ENCODE assay signal across 9 cellular contexts in the genomic region with DNA sequence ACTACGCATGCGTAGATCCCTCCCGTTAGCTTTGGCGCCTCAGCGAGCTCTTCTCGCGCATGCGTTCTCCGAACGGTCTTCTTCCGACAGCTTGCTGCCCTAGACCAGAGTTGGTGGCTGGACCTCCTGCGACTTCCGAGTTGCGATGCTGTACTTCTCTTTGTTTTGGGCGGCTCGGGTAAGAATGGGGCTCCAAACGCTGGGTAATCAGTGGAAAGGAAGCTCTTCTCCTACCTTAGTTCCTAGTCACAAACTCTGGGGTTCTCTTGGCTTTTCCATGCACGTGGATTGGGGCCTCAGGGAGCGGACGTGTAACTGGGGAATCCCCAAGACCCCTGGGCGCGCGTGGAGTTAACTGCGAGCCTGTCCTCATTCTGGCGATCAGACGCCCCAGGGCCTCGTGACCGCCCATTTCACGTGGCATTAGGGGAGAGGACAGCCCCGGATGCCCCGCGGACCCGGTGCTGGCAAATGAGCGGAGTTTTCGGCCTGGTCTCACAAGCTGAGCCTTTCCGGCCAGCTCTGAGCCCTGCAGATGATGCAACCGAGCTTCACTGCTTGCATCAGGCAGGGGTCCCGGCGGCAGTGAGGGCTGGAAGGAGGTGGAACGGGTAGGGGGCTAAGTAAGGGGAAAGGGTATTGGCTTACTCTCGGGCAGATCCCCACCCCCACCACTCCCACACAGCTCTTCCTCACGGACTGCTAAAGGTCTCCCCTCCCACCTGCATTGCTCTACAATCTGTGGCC. TPM values are rescaled to one million over a fixed set of nuclear protein-coding genes. Genes with fewer than 3 reads are reported as not detected.
A peak's percentile ranks its signal among the peaks of the same experiment; 100 is the strongest.
DNase-seq lines count a peak whose midpoint lies in the region; ATAC-seq, FAIRE-seq and TF ChIP-seq lines count a peak whose summit lies in the region.
"Had no signal": no experiment of that assay in that cellular context is flagged by ENCODE, and none has a peak within 500 bp of the region (broad histone marks: within the 10 kb centered on the region; RNA-seq: fewer than 3 reads in every experiment).

A gene (plus strand): TSS at position 78 of the 747 bp plus-strand sequence. CDS start 68 bp downstream, at position 146.

- TF ChIP-seq CTCF in left lung (IDR thresholded peaks at IDR 0.05): no peak

- peak within 1 kb of the TSS; percentile 72 to 82 for H3K27ac ChIP-seq in left lung

- H3K36me3 Mint-ChIP-seq in activated CD4-positive, alpha-beta T cell treated with anti-CD3 and anti-CD28 coated beads, Interleukin-2, amount 10 ng/mL, durations not matched to agents 7 days and 5 days (ENCODE audit: low read depth): peaks cover 40% of the 10 kb centered on the region

- CTCF ChIA-PET in activated CD4-positive, alpha-beta T cell treated with anti-CD3 and anti-CD28 coated beads, Interleukin-2, amount 10 ng/mL, durations not matched to agents 7 days and 5 days (lab: Charles Lee): interaction anchor here (1.1 to 10.9 kb wide), 7 partner anchors 11 to 224 kb away, joined by 3 to 332 read pairs (median 10); a partner anchor contains a TSS

- H3K4me3 ChIP-seq in left lung: peak within 1 kb of the TSS; percentile 56 to 72

- peak within 1 kb of the TSS; percentile 96 for H3K27ac Mint-ChIP-seq in activated CD4-positive, alpha-beta T cell treated with anti-CD3 and anti-CD28 coated beads, Interleukin-2, amount 10 ng/mL, durations not matched to agents 7 days and 5 days

- peaks cover 0 to 38% of the 10 kb centered on the region in 2 donors for H3K36me3 ChIP-seq in left lung

- POLR2A ChIA-PET in activated CD4-positive, alpha-beta T cell treated with anti-CD3 and anti-CD28 coated beads, Interleukin-2, amount 10 ng/mL, durations not matched to agents 7 days and 5 days (lab: Charles Lee): interaction anchor here (0.8 to 1.3 kb wide), 2 partner anchors 8 to 13 kb away, joined by 3 to 9 read pairs; no protein-coding TSS in a partner anchor

- H3K27me3 Mint-ChIP-seq in activated CD4-positive, alpha-beta T cell treated with anti-CD3 and anti-CD28 coated beads, Interleukin-2, amount 10 ng/mL, durations not matched to agents 7 days and 5 days: peaks cover 25% of the 10 kb centered on the region

- H3K9me3 Mint-ChIP-seq in activated CD4-positive, alpha-beta T cell treated with anti-CD3 and anti-CD28 coated beads, Interleukin-2, amount 10 ng/mL, durations not matched to agents 7 days and 5 days: no peaks in the 10 kb centered on the region

- H3K4me1 Mint-ChIP-seq in activated CD4-positive, alpha-beta T cell treated with anti-CD3 and anti-CD28 coated beads, Interleukin-2, amount 10 ng/mL, durations not matched to agents 7 days and 5 days: peaks cover 68% of the 10 kb centered on the region

- FAIRE-seq in GM19239 (lab: Jason Lieb, UNC): peak; percentile 98
- FAIRE-seq: colon had no signal

- ATAC-seq in HG03520 (IDR thresholded peaks at IDR 0.05; ENCODE audit: unreplicated experiment) (peak; percentile 72), left lung (peak; percentile 79)

- intact Hi-C loops in left lung (cut with DNase I): no loop called here

- DNase-seq in Ammon's horn (ENCODE audit: low spot score) (peak; percentile 97), GM19239 (ENCODE audit: insufficient read length, low spot score) (peak; percentile 97), NCI-H748 (lab: John Stamatoyannopoulos, UW; ENCODE audit: unreplicated experiment) (peak; percentile 95), dermis blood vessel endothelial cell (peak; percentile 96), left lung (peak; percentile 93 to 97)
- peak; percentile 96 for DNase-seq in activated CD4-positive, alpha-beta T cell treated with anti-CD3 and anti-CD28 coated beads, Interleukin-2, amount 10 ng/mL, durations not matched to agents 7 days and 5 days
- peak; percentile 92 for DNase-seq in stimulated activated CD4-positive, alpha-beta T cell treated with anti-CD3 and anti-CD28 coated beads, Interleukin-2, amount 100 ng/mL, for 4 hours (ENCODE audit: low read depth)

- H3K27me3 ChIP-seq in left lung: peaks cover 24 to 30% of the 10 kb centered on the region in 2 donors

- H3K9me3 ChIP-seq in left lung: no peaks in the 10 kb centered on the region

- H3K4me3 Mint-ChIP-seq in activated CD4-positive, alpha-beta T cell treated with anti-CD3 and anti-CD28 coated beads, Interleukin-2, amount 10 ng/mL, durations not matched to agents 7 days and 5 days: peak within 1 kb of the TSS; percentile 97

- H3K4me1 ChIP-seq in left lung: peaks cover 0 to 56% of the 10 kb centered on the region in 2 donors

RNA-seq across cellular contexts. Expression of the gene that starts here (rescaled TPM):
- 100 to 1,000 TPM; 137 to 141 TPM for total RNA-seq in activated CD4-positive, alpha-beta T cell treated with anti-CD3 and anti-CD28 coated beads, Interleukin-2, amount 10 ng/mL, durations not matched to agents 7 days and 5 days
- 140 and 291 TPM in 2 replicates for total RNA-seq in dermis blood vessel endothelial cell
- 100 to 1,000 TPM in 1 of 2 donors, 10 to 100 TPM in 1; 64.7 to 116 TPM for total RNA-seq in left lung

Comparison
In these comparisons a context has a peak if more than half of its experiments do, and no peak if none do; other contexts are left out.
1. Peak in every context shown above with its lines: DNase-seq, ATAC-seq, H3K4me3 ChIP-seq and H3K27ac ChIP-seq.